ENCODE assay signal across 15 cellular contexts in genomic region chr5:141961466-141961865, GRCh38. TPM values are rescaled to one million over a fixed set of nuclear protein-coding genes. Genes with fewer than 3 reads are reported as not detected.
DNase-seq lines count a peak whose midpoint lies in the region; ATAC-seq and TF ChIP-seq lines count a peak whose summit lies in the region.
"Had no signal": no experiment of that assay in that cellular context is flagged by ENCODE, and none has a peak within 500 bp of the region (broad histone marks: within the 10 kb centered on the region; RNA-seq: fewer than 3 reads in every experiment).

No MANE protein-coding gene starts in this region.

- no peaks in the 10 kb centered on the region for H3K27me3 Mint-ChIP-seq in activated naive CD8-positive, alpha-beta T cell
- H3K27me3 Mint-ChIP-seq in naive thymus-derived CD8-positive, alpha-beta T cell = no peaks in the 10 kb centered on the region

- no peaks in the 10 kb centered on the region for H3F3A ChIP-seq in SK-N-SH (replicated peaks; ENCODE audit: insufficient read depth)

- no peak overlapping the region for H2BK5ac ChIP-seq in IMR-90 (ENCODE audit: low read depth, low read length, poor library complexity, severe bottlenecking)

- no peaks in the 10 kb centered on the region for H4K20me1 ChIP-seq in SK-N-SH (ENCODE audit: insufficient read depth)
- H4K20me1 ChIP-seq in IMR-90 (ENCODE audit: insufficient read depth, low read length) = no peaks in the 10 kb centered on the region; the same call in 1 of the 2 replicates

- no peak overlapping the region for H3K4me3 Mint-ChIP-seq in activated naive CD8-positive, alpha-beta T cell
- peak overlapping the region in 7 of 10 donors; percentile 26 to 72 (median 64) for H3K4me3 Mint-ChIP-seq in naive thymus-derived CD8-positive, alpha-beta T cell
- H3K4me3 Mint-ChIP-seq: CD14-positive monocyte had no signal

- H3K36me3 Mint-ChIP-seq in activated naive CD8-positive, alpha-beta T cell = peaks cover under 1% of the 10 kb centered on the region
- H3K36me3 Mint-ChIP-seq in naive thymus-derived CD8-positive, alpha-beta T cell = peaks cover 0 to 3% (median 0%) of the 10 kb centered on the region in 3 donors

- POLR2A ChIA-PET in SK-N-SH (lab: Yijun Ruan, JAX) = interaction anchor here (0.7 to 1.9 kb wide), 8 partner anchors 8 to 292 kb away, joined by 3 to 8 read pairs (median 4); partner anchors contain the start of genes DELE1 and RNF14
- POLR2A ChIA-PET in IMR-90 (lab: Charles Lee; ENCODE audit: unreplicated experiment) = interaction anchor here (0.6 kb wide), 1 partner anchor 269 kb away, joined by 3 read pairs; no protein-coding TSS in a partner anchor
- POLR2A ChIA-PET in naive thymus-derived CD8-positive, alpha-beta T cell (lab: Charles Lee) = interaction anchor here (0.6 to 2.7 kb wide), 22 partner anchors 8 to 459 kb away, joined by 3 to 49 read pairs (median 4); partner anchors contain the start of genes DELE1, FCHSD1, HDAC3 and RELL2

- H3K9ac ChIP-seq in SK-N-SH (no peak overlapping the region), IMR-90 (ENCODE audit: low read depth, low read length) (no peak overlapping the region)

- no peaks in the 10 kb centered on the region for H3K79me1 ChIP-seq in IMR-90 (ENCODE audit: low read depth in 1 of 2, low read length in 2 of 2)

- in situ Hi-C loops in IMR-90 (cut with MboI; ENCODE audit: low sequenced_read_pairs) = no loop called here

- H3K9me3 ChIP-seq in SK-N-SH (no peaks in the 10 kb centered on the region), IMR-90 (ENCODE audit: control insufficient read depth, insufficient read depth, low read length) (no peaks in the 10 kb centered on the region)
- H3K9me3 ChIP-seq: body of pancreas, testis had no signal

- no peak overlapping the region for H2BK15ac ChIP-seq in IMR-90 (ENCODE audit: low read depth, low read length)

- H3K9me2 ChIP-seq in SK-N-SH = no peaks in the 10 kb centered on the region

- dilution Hi-C loops in IMR-90 (cut with HindIII; ENCODE audit: low sequenced_read_pairs, unreplicated experiment) = no loop called here

- TF ChIP-seq POLR2A in IMR-90 (IDR thresholded peaks at IDR 0.05; ENCODE audit: low read depth, low read length) = no peak

- TF ChIP-seq CTCF in SK-N-SH (IDR thresholded peaks at IDR 0.05) (no peak), IMR-90 (conservative IDR thresholded peaks at IDR 0.05; ENCODE audit: low read depth, low read length) (no peak), GM20000 (IDR thresholded peaks at IDR 0.05; ENCODE audit: extremely low read depth, missing control alignments) (no peak)

- no TSS peak for BruUV-seq in IMR-90 (replicated peaks; lab: Mats Ljungman, UMichigan)

- H3K9me3 Mint-ChIP-seq in activated naive CD8-positive, alpha-beta T cell (ENCODE audit: low read depth) = no peaks in the 10 kb centered on the region
- H3K9me3 Mint-ChIP-seq in naive thymus-derived CD8-positive, alpha-beta T cell = no peaks in the 10 kb centered on the region
- H3K9me3 Mint-ChIP-seq: activated T-helper 1 cell treated with anti-CD3 and anti-CD28 coated beads, Interleukin-12 subunit alpha, Interleukin-12 subunit beta, Interleukin-2, Interleukin-4 antibody, amounts not matched to agents 30 ng/mL and 10 ng/mL and 1 ng/mL, durations not matched to agents 14 hours and 24 hours and 36 hours had no signal

- H3K9me1 ChIP-seq in IMR-90 (ENCODE audit: insufficient read depth, low read length) = no peaks in the 10 kb centered on the region

- no peak overlapping the region for H3K18ac ChIP-seq in IMR-90 (ENCODE audit: low read depth, low read length)

- H3K4me2 ChIP-seq in SK-N-SH = no peak overlapping the region
- H3K4me2 ChIP-seq in IMR-90 (ENCODE audit: low read depth, low read length) = no peak overlapping the region

- no peak overlapping the region for H3K27ac ChIP-seq in SK-N-SH (ENCODE audit: low read depth in 2 of 2, low read length in 1 of 2)
- no peak overlapping the region for H3K27ac ChIP-seq in IMR-90 (ENCODE audit: insufficient read depth, low read length)
- H3K27ac ChIP-seq: 22Rv1, body of pancreas, HL-60, testis had no signal

- peak overlapping the region; percentile 88 for H3K27ac Mint-ChIP-seq in activated naive CD8-positive, alpha-beta T cell
- H3K27ac Mint-ChIP-seq in naive thymus-derived CD8-positive, alpha-beta T cell = peak overlapping the region in 9 of 10 donors; percentile 83 to 96 (median 88)

- no peak overlapping the region for H3K4me3 ChIP-seq in SK-N-SH (ENCODE audit: low read depth in 2 of 2, low read length in 1 of 2)
- H3K4me3 ChIP-seq in IMR-90 (ENCODE audit: insufficient read depth, low read depth, low read length) = no peak overlapping the region
- H3K4me3 ChIP-seq: body of pancreas, testis had no signal

- peaks cover 39% of the 10 kb centered on the region for H3K4me1 Mint-ChIP-seq in activated naive CD8-positive, alpha-beta T cell (ENCODE audit: low read depth)
- peaks cover 25 to 52% (median 43%) of the 10 kb centered on the region in 4 donors for H3K4me1 Mint-ChIP-seq in naive thymus-derived CD8-positive, alpha-beta T cell

- CTCF ChIA-PET in SK-N-SH (lab: Yijun Ruan, JAX) = interaction anchor here (0.7 to 9.7 kb wide), 72 partner anchors 9 to 343 kb away, joined by 3 to 325 read pairs (median 5); partner anchors contain the start of genes ARAP3, DELE1, DIAPH1 and FCHSD1
- CTCF ChIA-PET in IMR-90 (lab: Yijun Ruan, JAX) = interaction anchor here (0.6 to 3.3 kb wide), 21 partner anchors 9 to 299 kb away, joined by 3 to 32 read pairs (median 4); partner anchors contain the start of genes DELE1 and RNF14

- intact Hi-C loops in IMR-90 (cut with micrococcal nuclease) = no loop called here

- H4K8ac ChIP-seq in IMR-90 (ENCODE audit: low read depth in 2 of 2, low read length in 2 of 2) = peak overlapping the region; percentile 45 to 59; a peak in 2 of 4 replicates

- no peak overlapping the region for H3K23ac ChIP-seq in IMR-90 (ENCODE audit: low read depth, low read length)

- no peaks in the 10 kb centered on the region for H3K27me3 ChIP-seq in SK-N-SH (ENCODE audit: insufficient read depth)
- H3K27me3 ChIP-seq in IMR-90 (ENCODE audit: control insufficient read depth, insufficient read depth, low read length) = peaks cover 2% of the 10 kb centered on the region; the same call in 1 of the 2 replicates
- H3K27me3 ChIP-seq: body of pancreas, testis had no signal

- DNase-seq in SK-N-SH (no peak), IMR-90 (no peak), GM20000 (ENCODE audit: low spot score) (no peak)
- no peak for DNase-seq in naive thymus-derived CD8-positive, alpha-beta T cell
- no peak for DNase-seq in activated CD4-positive, CD25-positive, alpha-beta regulatory T cell (lab: John Stamatoyannopoulos, UW)
- DNase-seq: NCI-H187 treated with DMSO at 0.1 percent for 48 hours had no signal

- no peaks in the 10 kb centered on the region for H3K36me3 ChIP-seq in SK-N-SH (replicated peaks in 1 of 2; ENCODE audit: control insufficient read depth in 1 of 2, insufficient read depth in 2 of 2, low read length in 1 of 2)
- no peaks in the 10 kb centered on the region for H3K36me3 ChIP-seq in IMR-90 (ENCODE audit: control insufficient read depth, insufficient read depth, low read length)

- H2AFZ ChIP-seq in SK-N-SH (ENCODE audit: low read depth) (peak overlapping the region; percentile 98), IMR-90 (replicated peaks; ENCODE audit: low read length, poor library complexity) (no peak overlapping the region)

- H3K56ac ChIP-seq in IMR-90 (ENCODE audit: extremely low read depth, insufficient read depth, low read length) = no peak overlapping the region

- H4K91ac ChIP-seq in IMR-90 (ENCODE audit: insufficient read depth, low read depth, low read length) = no peak overlapping the region

- H3K4me1 ChIP-seq in SK-N-SH (ENCODE audit: control insufficient read depth in 1 of 2, insufficient read depth in 2 of 2, low read depth in 1 of 2, low read length in 1 of 2) (peaks cover 0 to 17% of the 10 kb centered on the region in 2 experiments; a peak in 2 of 4 replicates), IMR-90 (ENCODE audit: control insufficient read depth, insufficient read depth, low read length) (no peaks in the 10 kb centered on the region)
- H3K4me1 ChIP-seq: body of pancreas had no signal

- H4K5ac ChIP-seq in IMR-90 (ENCODE audit: low read depth, low read length) = peak overlapping the region; percentile 43

- no peaks in the 10 kb centered on the region for H3K79me2 ChIP-seq in SK-N-SH (ENCODE audit: insufficient read depth)

- no peak for TF ChIP-seq EP300 in SK-N-SH (IDR thresholded peaks at IDR 0.05; ENCODE audit: borderline replicate concordance in 1 of 2, low read depth in 1 of 2, low read length in 1 of 2)

- ATAC-seq in SK-N-SH treated with all-trans-retinoic acid at 6 μM for 48 hours (no peak), IMR-90 (ENCODE audit: low read depth) (no peak), GM19397 (IDR thresholded peaks at IDR 0.05; ENCODE audit: unreplicated experiment) (no peak)
- no peak for ATAC-seq in naive thymus-derived CD8-positive, alpha-beta T cell

- no peak overlapping the region for H2AK5ac ChIP-seq in IMR-90 (ENCODE audit: low read depth, low read length)

- peak overlapping the region; percentile 33 for H2AK9ac ChIP-seq in IMR-90 (replicated peaks; ENCODE audit: low read depth, low read length, poor library complexity)

- no peak overlapping the region for H2BK120ac ChIP-seq in IMR-90 (ENCODE audit: low read depth, low read length)

- no peak for TF ChIP-seq RAD21 in SK-N-SH (IDR thresholded peaks at IDR 0.05; ENCODE audit: low read length)
- TF ChIP-seq RAD21 in IMR-90 (IDR thresholded peaks at IDR 0.05; ENCODE audit: low read length) = no peak

- H2BK20ac ChIP-seq in IMR-90 (ENCODE audit: low read depth, low read length) = no peak overlapping the region

- H3K14ac ChIP-seq in IMR-90 (replicated peaks; ENCODE audit: low read depth, low read length) = no peak overlapping the region

- WGBS in SK-N-SH (ENCODE audit: low lambda C conversion rate) = 98% methylated on average over 3 of the region's 3 CpGs
- WGBS in IMR-90 (ENCODE audit: extremely low coverage in 2 of 2, insufficient read length in 1 of 2), 2 experiments = no CpG with 5 or more reads among the region's 3 CpGs

- H3K4ac ChIP-seq in IMR-90 (ENCODE audit: low read depth, low read length) = no peak overlapping the region

RNA-seq across cellular contexts. Expression of gene PCDH12, which starts 3.5 kb away (rescaled TPM):
- polyA plus RNA-seq in SK-N-SH (2012; rRNA removed) (0.02 and 0.08 TPM in 2 replicates), IMR-90 (2012; rRNA removed) (0.01 and 0.02 TPM in 2 replicates)
- under 0.01 and 0.01 TPM in 2 replicates for polyA plus RNA-seq in SK-N-SH (2012; cell fraction: cytosol; rRNA removed)
- 0.02 TPM in 2 replicates for polyA plus RNA-seq in SK-N-SH (2012; cell fraction: nucleus; rRNA removed)
- total RNA-seq in IMR-90 (2012; rRNA removed) = under 0.01 and 0.18 TPM in 2 replicates
- 0.01 TPM in 1 of 2 replicates, not detected in the other for polyA plus RNA-seq in IMR-90 (2012; cell fraction: cytosol; rRNA removed)
- polyA plus RNA-seq in IMR-90 (2012; cell fraction: nucleus; rRNA removed; ENCODE audit: low replicate concordance) = 0.02 TPM in 1 of 2 replicates, not detected in the other
- not detected for total RNA-seq in naive thymus-derived CD8-positive, alpha-beta T cell
- polyA plus RNA-seq in naive thymus-derived CD8-positive, alpha-beta T cell = under 1 TPM; 0.07 to 0.21 (median 0.07) TPM

RNA-seq across cellular contexts. Expression of gene RNF14, which starts 7.4 kb away (rescaled TPM):
- polyA plus RNA-seq in SK-N-SH (2012; rRNA removed) (24.5 and 26.3 TPM in 2 replicates), IMR-90 (2012; rRNA removed) (27.0 and 36.1 TPM in 2 replicates)
- 43.5 and 43.9 TPM in 2 replicates for polyA plus RNA-seq in SK-N-SH (2012; cell fraction: cytosol; rRNA removed)
- 17.0 and 30.0 TPM in 2 replicates for polyA plus RNA-seq in SK-N-SH (2012; cell fraction: nucleus; rRNA removed)
- total RNA-seq in IMR-90 (2012; rRNA removed) = 78.6 and 106 TPM in 2 replicates
- 11.7 and 16.9 TPM in 2 replicates for polyA plus RNA-seq in IMR-90 (2012; cell fraction: cytosol; rRNA removed)
- polyA plus RNA-seq in IMR-90 (2012; cell fraction: nucleus; rRNA removed; ENCODE audit: low replicate concordance) = 5.1 and 20.8 TPM in 2 replicates
- 10 to 100 TPM; 31.3 to 31.6 TPM for total RNA-seq in naive thymus-derived CD8-positive, alpha-beta T cell
- 10 to 100 TPM; 27.4 to 40.1 (median 30.1) TPM for polyA plus RNA-seq in naive thymus-derived CD8-positive, alpha-beta T cell

RNA-seq across cellular contexts. Expression of gene DELE1, which starts 37.8 kb away (rescaled TPM):
- polyA plus RNA-seq in SK-N-SH (2012; rRNA removed) = 60.3 and 78.8 TPM in 2 replicates
- polyA plus RNA-seq in SK-N-SH (2012; cell fraction: cytosol; rRNA removed) = 33.5 and 40.3 TPM in 2 replicates
- polyA plus RNA-seq in SK-N-SH (2012; cell fraction: nucleus; rRNA removed) = 245 and 251 TPM in 2 replicates
- total RNA-seq in IMR-90 (2012; rRNA removed) = 26.1 and 28.0 TPM in 2 replicates
- polyA plus RNA-seq in IMR-90 (2012; rRNA removed) = 66.1 and 73.3 TPM in 2 replicates
- 39.9 and 41.3 TPM in 2 replicates for polyA plus RNA-seq in IMR-90 (2012; cell fraction: cytosol; rRNA removed)
- 169 and 191 TPM in 2 replicates for polyA plus RNA-seq in IMR-90 (2012; cell fraction: nucleus; rRNA removed; ENCODE audit: low replicate concordance)
- 10 to 100 TPM; 89.8 to 97.1 TPM for total RNA-seq in naive thymus-derived CD8-positive, alpha-beta T cell
- 10 to 100 TPM; 28.2 to 33.5 (median 31.4) TPM for polyA plus RNA-seq in naive thymus-derived CD8-positive, alpha-beta T cell

RNA-seq across cellular contexts. Expression of gene GNPDA1, which starts 51.4 kb away (rescaled TPM):
- 23.9 and 27.4 TPM in 2 replicates for polyA plus RNA-seq in SK-N-SH (2012; rRNA removed)
- 39.1 and 47.9 TPM in 2 replicates for polyA plus RNA-seq in SK-N-SH (2012; cell fraction: cytosol; rRNA removed)
- polyA plus RNA-seq in SK-N-SH (2012; cell fraction: nucleus; rRNA removed) = 41.6 and 42.9 TPM in 2 replicates
- 50.5 and 60.6 TPM in 2 replicates for total RNA-seq in IMR-90 (2012; rRNA removed)
- polyA plus RNA-seq in IMR-90 (2012; rRNA removed) = 19.6 and 23.1 TPM in 2 replicates
- 11.2 and 22.3 TPM in 2 replicates for polyA plus RNA-seq in IMR-90 (2012; cell fraction: cytosol; rRNA removed)
- 17.9 and 21.4 TPM in 2 replicates for polyA plus RNA-seq in IMR-90 (2012; cell fraction: nucleus; rRNA removed; ENCODE audit: low replicate concordance)
- total RNA-seq in naive thymus-derived CD8-positive, alpha-beta T cell = 10 to 100 TPM; 27.3 to 29.4 TPM
- polyA plus RNA-seq in naive thymus-derived CD8-positive, alpha-beta T cell = 10 to 100 TPM; 40.9 to 51.0 (median 43.9) TPM
